Comparison of ENCODE assay signal across 20 cellular contexts in the genomic region with DNA sequence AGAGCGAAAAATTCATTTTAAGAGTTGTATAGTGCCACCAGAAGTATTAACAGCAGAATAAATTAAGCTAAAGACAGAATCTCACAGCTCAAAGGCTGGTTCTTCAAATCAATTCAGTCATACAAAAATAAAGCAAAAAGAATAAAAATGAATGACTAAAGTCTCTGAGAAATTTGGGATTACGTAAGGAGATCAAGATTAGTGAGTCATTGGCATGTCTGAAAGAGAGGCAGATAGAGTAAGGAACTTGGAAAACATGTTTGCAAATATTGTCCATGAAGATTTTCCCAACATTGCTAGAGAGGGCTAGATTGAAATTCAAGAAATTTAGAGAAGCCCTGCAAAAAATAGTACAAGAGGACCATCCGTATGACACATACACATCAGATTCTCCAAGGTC.
"Had no signal": no experiment of that assay in that cellular context is flagged by ENCODE, and none has a peak within 500 bp of the region (broad histone marks: within the 10 kb centered on the region; RNA-seq: fewer than 3 reads in every experiment).

No MANE protein-coding gene starts in this region.

- H3K27me3 Mint-ChIP-seq: activated B cell treated with CpG ODN at 0.5 μM for 24 hours; activated CD4-positive, alpha-beta T cell treated with anti-CD3 and anti-CD28 coated beads, Interleukin-2, amount 10 ng/mL, durations not matched to agents 24 days and 14 days; activated naive CD8-positive, alpha-beta T cell treated with anti-CD3 and anti-CD28 coated beads, Interleukin-2, amount 10 ng/mL, durations not matched to agents 7 days and 5 days; stimulated activated memory B cell treated with anti-CD40 and anti-IgM and Interleukin-4, amounts not matched to agents 10 μg/mL and 1 μg/mL and 100 μg/mL, for 72 hours had no signal

- H3K4me3 ChIP-seq: ascending aorta, esophagus muscularis mucosa, lower lobe of right lung, ovary had no signal

- H3K9me3 ChIP-seq: ascending aorta, esophagus muscularis mucosa, lower lobe of right lung, ovary had no signal

- H3K27ac Mint-ChIP-seq: activated B cell treated with CpG ODN at 0.5 μM for 24 hours; activated CD4-positive, alpha-beta T cell treated with anti-CD3 and anti-CD28 coated beads, Interleukin-2, amount 10 ng/mL, durations not matched to agents 24 days and 14 days; activated naive CD8-positive, alpha-beta T cell treated with anti-CD3 and anti-CD28 coated beads, Interleukin-2, amount 10 ng/mL, durations not matched to agents 7 days and 5 days; activated T-cell treated with anti-CD3 and anti-CD28 coated beads, Interleukin-2, amount 50 U/mL, for 72 hours; immature natural killer cell; mesothelial cell of epicardium; stimulated activated memory B cell treated with anti-CD40 and anti-IgM and Interleukin-4, amounts not matched to agents 10 μg/mL and 1 μg/mL and 100 μg/mL, for 72 hours; T-helper 1 cell treated with Interleukin-12 subunit alpha and Interleukin-12 subunit beta and Interleukin-4 antibody, amounts not matched to agents 30 μg/mL and 1 μg/mL, for 36 hours had no signal

- DNase-seq: activated B cell treated with CpG ODN at 0.5 μM for 24 hours; activated CD4-positive, alpha-beta T cell treated with anti-CD3 and anti-CD28 coated beads, Interleukin-2, amount 10 ng/mL, durations not matched to agents 24 days and 14 days; activated CD8-positive, alpha-beta memory T cell treated with anti-CD3 and anti-CD28 coated beads, Interleukin-2, amount 50 U/mL, for 48 hours; activated naive CD8-positive, alpha-beta T cell treated with anti-CD3 and anti-CD28 coated beads, Interleukin-2, amount 10 ng/mL, durations not matched to agents 7 days and 5 days; activated T-cell treated with anti-CD3 and anti-CD28 coated beads, Interleukin-2, amount 50 U/mL, for 72 hours; foreskin melanocyte; immature natural killer cell; left cardiac atrium; lower lobe of right lung; ovary; stimulated activated CD4-positive, alpha-beta T cell treated with anti-CD3 and anti-CD28 coated beads, Interleukin-12 subunit alpha, Interleukin-12 subunit beta, amount 100 ng/mL, for 4 hours; stimulated activated CD4-positive, alpha-beta T cell treated with anti-CD3 and anti-CD28 coated beads, Interleukin-2, amount 100 ng/mL, for 24 hours had no signal

- H3K4me3 Mint-ChIP-seq: activated B cell treated with CpG ODN at 0.5 μM for 24 hours; activated CD4-positive, alpha-beta T cell treated with anti-CD3 and anti-CD28 coated beads, Interleukin-2, amount 10 ng/mL, durations not matched to agents 24 days and 14 days; activated naive CD8-positive, alpha-beta T cell treated with anti-CD3 and anti-CD28 coated beads, Interleukin-2, amount 10 ng/mL, durations not matched to agents 7 days and 5 days; activated T-cell treated with anti-CD3 and anti-CD28 coated beads, Interleukin-2, amount 50 U/mL, for 72 hours; immature natural killer cell; mesothelial cell of epicardium; stimulated activated memory B cell treated with anti-CD40 and anti-IgM and Interleukin-4, amounts not matched to agents 10 μg/mL and 1 μg/mL and 100 μg/mL, for 72 hours; T-helper 1 cell treated with Interleukin-12 subunit alpha and Interleukin-12 subunit beta and Interleukin-4 antibody, amounts not matched to agents 30 μg/mL and 1 μg/mL, for 36 hours had no signal

- H3K4me1 Mint-ChIP-seq: activated B cell treated with CpG ODN at 0.5 μM for 24 hours; activated CD4-positive, alpha-beta T cell treated with anti-CD3 and anti-CD28 coated beads, Interleukin-2, amount 10 ng/mL, durations not matched to agents 24 days and 14 days; activated naive CD8-positive, alpha-beta T cell treated with anti-CD3 and anti-CD28 coated beads, Interleukin-2, amount 10 ng/mL, durations not matched to agents 7 days and 5 days; immature natural killer cell; mesothelial cell of epicardium; stimulated activated memory B cell treated with anti-CD40 and anti-IgM and Interleukin-4, amounts not matched to agents 10 μg/mL and 1 μg/mL and 100 μg/mL, for 72 hours had no signal

- H3K36me3 ChIP-seq: ascending aorta, esophagus muscularis mucosa, lower lobe of right lung, ovary had no signal

- H3K27me3 ChIP-seq: ascending aorta, esophagus muscularis mucosa, ovary had no signal

- ATAC-seq: activated T-cell treated with anti-CD3 and anti-CD28 coated beads, Interleukin-2, amount 50 U/mL, for 72 hours; left cardiac atrium; lower lobe of right lung; sciatic nerve; stimulated activated memory B cell treated with anti-CD40 and anti-IgM and Interleukin-4, amounts not matched to agents 10 μg/mL and 1 μg/mL and 100 μg/mL, for 72 hours had no signal

- H3K4me1 ChIP-seq: ascending aorta, esophagus muscularis mucosa, lower lobe of right lung had no signal

- H3K36me3 Mint-ChIP-seq: activated naive CD8-positive, alpha-beta T cell treated with anti-CD3 and anti-CD28 coated beads, Interleukin-2, amount 10 ng/mL, durations not matched to agents 7 days and 5 days; immature natural killer cell; mesothelial cell of epicardium; stimulated activated memory B cell treated with anti-CD40 and anti-IgM and Interleukin-4, amounts not matched to agents 10 μg/mL and 1 μg/mL and 100 μg/mL, for 72 hours had no signal

- H3K9me3 Mint-ChIP-seq: mesothelial cell of epicardium had no signal

- FAIRE-seq: colon, endometrium had no signal

- H3K27ac ChIP-seq: ascending aorta, esophagus muscularis mucosa, lower lobe of right lung, ovary had no signal
